9 cellular contexts compared by ENCODE assay signal in the genomic region with DNA sequence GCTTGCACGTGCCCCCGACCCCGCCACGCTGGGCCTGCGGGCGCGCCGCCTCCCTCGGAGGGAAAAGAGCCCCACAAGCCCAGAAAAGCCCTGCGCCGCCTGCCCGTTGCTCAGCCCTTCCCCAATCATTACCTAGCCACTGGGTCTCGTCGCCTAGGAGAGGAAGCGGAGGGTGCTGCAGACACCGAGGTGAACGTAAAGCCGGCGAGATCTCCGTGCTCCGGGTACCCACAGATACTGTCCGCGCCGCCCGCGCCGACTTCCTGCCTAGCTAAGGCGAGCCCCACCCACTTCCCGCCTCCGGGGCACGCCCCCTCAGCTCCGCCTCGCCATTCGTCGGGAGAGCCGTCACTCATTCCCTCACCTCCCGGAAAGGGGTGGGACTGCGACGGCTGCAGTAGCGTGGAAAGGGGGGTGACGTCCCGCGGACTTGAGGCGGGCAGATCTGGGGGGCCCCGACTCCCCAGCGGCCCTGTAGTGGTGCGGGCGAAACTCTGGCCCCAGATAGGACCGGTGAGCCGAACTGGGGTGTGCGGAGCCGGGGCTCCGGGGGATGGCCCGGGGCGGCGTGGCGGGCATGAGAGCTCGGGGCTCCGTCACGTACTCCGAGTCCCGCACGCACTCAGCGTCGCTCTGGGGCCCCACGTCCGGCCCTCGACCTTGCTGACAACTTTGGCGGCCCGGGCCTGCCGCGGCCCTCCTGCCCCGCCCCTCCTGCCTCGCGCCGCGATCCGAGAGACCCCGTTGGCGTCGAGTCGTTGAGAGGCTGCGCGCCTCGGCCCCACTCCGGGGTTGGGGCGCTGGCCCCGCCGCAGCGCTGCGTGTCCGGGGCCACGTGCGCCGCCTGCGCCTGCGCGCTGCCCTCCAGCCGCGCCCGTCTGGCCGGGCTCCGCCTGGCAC. TPM values are rescaled to one million over a fixed set of nuclear protein-coding genes. Genes with fewer than 3 reads are reported as not detected.
DNase-seq lines count a peak whose midpoint lies in the region; ATAC-seq, FAIRE-seq and TF ChIP-seq lines count a peak whose summit lies in the region.
"Had no signal": no experiment of that assay in that cellular context is flagged by ENCODE, and none has a peak within 500 bp of the region (broad histone marks: within the 10 kb centered on the region; RNA-seq: fewer than 3 reads in every experiment).

Gene ENO1, minus strand, starts transcription at position 239 of the 900 bp plus-strand sequence. CDS start 3,778 bp downstream, outside the sequence.

- H3K27ac Mint-ChIP-seq in central memory CD8-positive, alpha-beta T cell (ENCODE audit: low read depth), result peak within 1 kb of the TSS; percentile 91

- H3K4me3 ChIP-seq in AG10803 (ENCODE audit: low read length) (peak within 1 kb of the TSS; percentile 93), keratinocyte (ENCODE audit: control insufficient read depth in 2 of 3, extremely low read depth in 1 of 3, insufficient read depth in 2 of 3, low read depth in 1 of 3, low read length in 3 of 3) (peak within 1 kb of the TSS; percentile 75 to 96 (median 78))

- H4K20me1 ChIP-seq in keratinocyte (ENCODE audit: control insufficient read depth, extremely low read depth, insufficient read depth, low read length), result peaks cover 23% of the 10 kb centered on the region

- peak within 1 kb of the TSS; percentile 99 for H3K27ac ChIP-seq in keratinocyte (ENCODE audit: control insufficient read depth, insufficient read depth, low read length)

- H3K9ac ChIP-seq in keratinocyte (ENCODE audit: control insufficient read depth, extremely low read depth, insufficient read depth, low read length), result peak within 1 kb of the TSS; percentile 100

- TF ChIP-seq CTCF in AG10803 (conservative IDR thresholded peaks at IDR 0.05; ENCODE audit: low read length) (no peak), keratinocyte (optimal IDR thresholded peaks at IDR 0.05 in 1 of 3, IDR thresholded peaks at IDR 0.05 in 1 of 3, conservative IDR thresholded peaks at IDR 0.05 in 1 of 3; ENCODE audit: extremely low read depth in 1 of 3, insufficient read depth in 2 of 3, low read length in 3 of 3) (no peak)

- H3K79me2 ChIP-seq in keratinocyte (ENCODE audit: control insufficient read depth, insufficient read depth, low read length), result peaks cover 40% of the 10 kb centered on the region

- H3K4me1 ChIP-seq in keratinocyte (ENCODE audit: control insufficient read depth, extremely low read depth, insufficient read depth, low read length), result peaks cover 43% of the 10 kb centered on the region

- no peaks in the 10 kb centered on the region for H3K9me3 Mint-ChIP-seq in central memory CD8-positive, alpha-beta T cell

- no peaks in the 10 kb centered on the region for H3K27me3 ChIP-seq in keratinocyte (ENCODE audit: control insufficient read depth, extremely low read depth, insufficient read depth, low read length)

- peaks cover 4% of the 10 kb centered on the region for H3K9me1 ChIP-seq in keratinocyte (ENCODE audit: control insufficient read depth, extremely low read depth, insufficient read depth, low read length)

- no peaks in the 10 kb centered on the region for H3K27me3 Mint-ChIP-seq in central memory CD8-positive, alpha-beta T cell

- DNase-seq in AG10803 (ENCODE audit: low read depth) (peak; percentile 98), NCI-H345 treated with DMSO at 0.1 percent for 48 hours (lab: John Stamatoyannopoulos, UW; ENCODE audit: unreplicated experiment) (peak; percentile 88), keratinocyte (ENCODE audit: low read depth, low spot score) (peak; percentile 89)
- peak; percentile 100 for DNase-seq in central memory CD8-positive, alpha-beta T cell (ENCODE audit: low spot score in 2 of 2)
- DNase-seq in stimulated activated CD4-positive, alpha-beta T cell treated with anti-CD3 and anti-CD28 coated beads, Interleukin-12 subunit alpha, Interleukin-12 subunit beta, amount 100 ng/mL, for 48 hours (ENCODE audit: low read depth in 2 of 3, low spot score in 1 of 3), result peak; percentile 97 to 100 (median 100)

- H3K36me3 Mint-ChIP-seq in central memory CD8-positive, alpha-beta T cell (ENCODE audit: insufficient read depth), result peaks cover 38% of the 10 kb centered on the region

- H3K4me1 Mint-ChIP-seq in central memory CD8-positive, alpha-beta T cell, result peaks cover 36% of the 10 kb centered on the region

- H2AFZ ChIP-seq in keratinocyte (ENCODE audit: control insufficient read depth, low read length), result peak within 1 kb of the TSS; percentile 47

- peak; percentile 73 for ATAC-seq in GM19023 (IDR thresholded peaks at IDR 0.05; ENCODE audit: unreplicated experiment)
- peak; percentile 83 for ATAC-seq in HG03196 (IDR thresholded peaks at IDR 0.05; ENCODE audit: unreplicated experiment)
- peak; percentile 66 to 71 for ATAC-seq in activated CD4-positive, CD25-positive, alpha-beta regulatory T cell treated with anti-CD3 and anti-CD28 coated beads, Interleukin-2, amount 50 U/mL, for 24 hours
- ATAC-seq in central memory CD8-positive, alpha-beta T cell (replicated peaks; ENCODE audit: extremely low read depth, poor library complexity, severe bottlenecking), result peak; percentile 81

- no peaks in the 10 kb centered on the region for H3K9me3 ChIP-seq in keratinocyte (ENCODE audit: control insufficient read depth, low read depth, low read length)

- H3K4me3 Mint-ChIP-seq in central memory CD8-positive, alpha-beta T cell, result peak within 1 kb of the TSS; percentile 82

- dilution Hi-C loops in keratinocyte (cut with MboI; ENCODE audit: extremely low pct_ligation_motif_present, low sequenced_read_pairs), result no loop called here

- no peak for FAIRE-seq in keratinocyte (lab: Jason Lieb, UNC)
- FAIRE-seq: endometrium had no signal

- H3K4me2 ChIP-seq in keratinocyte (ENCODE audit: control insufficient read depth, extremely low read depth, insufficient read depth, low read depth, low read length), result peak within 1 kb of the TSS; percentile 79

- peaks cover 9 to 19% of the 10 kb centered on the region in 2 experiments for H3K36me3 ChIP-seq in keratinocyte (ENCODE audit: control insufficient read depth in 2 of 2, extremely low read depth in 1 of 2, insufficient read depth in 2 of 2, low read length in 2 of 2)

RNA-seq across cellular contexts. Expression of gene ENO1, which starts in this region (rescaled TPM):
- polyA plus RNA-seq in keratinocyte, result 1,831 to 2,152 TPM (median 1,908 TPM) in 3 replicates
- 5,319 TPM for polyA plus RNA-seq in keratinocyte (2011; ENCODE audit: low read depth)
- polyA plus RNA-seq in keratinocyte (2011; cell fraction: cytosol; rRNA removed), result 1,516 and 1,792 TPM in 2 replicates
- 1,367 and 1,540 TPM in 2 replicates for polyA plus RNA-seq in keratinocyte (2011; cell fraction: nucleus; rRNA removed)
- polyA plus RNA-seq in keratinocyte (2012; ENCODE audit: low replicate concordance), result 973 and 2,209 TPM in 2 replicates
- 2,026 to 2,762 TPM (median 2,694 TPM) in 3 replicates for polyA minus RNA-seq in keratinocyte
- 1,962 TPM for polyA minus RNA-seq in keratinocyte (2011; cell fraction: cytosol; rRNA and poly(A)+ RNA removed)
- 651 and 812 TPM in 2 replicates for polyA minus RNA-seq in keratinocyte (2011; cell fraction: nucleus; rRNA and poly(A)+ RNA removed)

Comparison
In these comparisons a context has a peak if more than half of its experiments do, and no peak if none do; other contexts are left out.
1. Peak in every context shown above with its lines: DNase-seq, ATAC-seq, H3K4me3 ChIP-seq and H3K27ac ChIP-seq.